ENCODE assay signal across 2 cellular contexts in the genomic region with DNA sequence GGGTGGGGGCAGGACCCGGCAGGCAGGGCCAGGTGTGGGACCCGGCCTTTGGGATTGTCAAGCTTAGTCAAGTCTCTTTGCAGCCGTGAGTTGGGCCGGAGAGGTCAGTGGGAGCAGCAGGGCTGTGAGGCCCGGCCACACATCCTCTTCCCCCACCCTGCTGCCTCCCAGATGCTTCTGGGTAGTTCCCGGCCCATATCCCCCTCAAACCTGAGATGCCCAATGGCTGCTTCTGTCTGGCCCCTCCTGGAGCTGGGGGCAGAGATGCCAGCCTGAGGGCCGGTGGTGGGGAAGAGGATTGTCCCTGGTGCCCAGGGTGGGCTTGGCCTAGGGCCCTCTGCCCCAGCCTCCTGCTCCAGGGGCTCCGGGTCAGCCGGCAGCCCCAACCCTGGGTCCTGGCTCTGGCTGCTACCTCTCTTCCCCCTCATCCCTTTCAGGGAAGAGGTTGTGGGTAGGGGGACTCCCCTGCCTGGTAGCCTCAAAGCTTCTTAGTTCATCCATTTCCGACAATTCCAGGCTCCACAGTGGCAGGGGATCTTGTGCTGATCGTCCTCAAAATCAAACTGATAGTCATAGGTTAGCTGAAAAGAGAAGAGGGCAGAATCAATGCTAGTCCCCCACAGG.
TF ChIP-seq lines count a peak whose summit lies in the region.

No MANE protein-coding gene starts in this region.

TF ChIP-seq in IMR-90, 13 proteins besides CTCF, POLR2A, EP300 and RAD21:
- TF ChIP-seq NFE2L2 (IDR thresholded peaks at IDR 0.05; ENCODE audit: low read depth, low read length) (no peak), FOS (IDR thresholded peaks at IDR 0.05; ENCODE audit: low read depth, low read length) (no peak), MXI1 (IDR thresholded peaks at IDR 0.05; ENCODE audit: borderline replicate concordance, low read depth, low read length) (no peak), BHLHE40 (IDR thresholded peaks at IDR 0.05; ENCODE audit: low read depth, low read length) (no peak), RFX5 (IDR thresholded peaks at IDR 0.05; ENCODE audit: low read depth, low read length) (no peak), MAZ (IDR thresholded peaks at IDR 0.05; ENCODE audit: borderline replicate concordance, low read depth, low read length) (no peak)
- TF ChIP-seq, protein P1, sequence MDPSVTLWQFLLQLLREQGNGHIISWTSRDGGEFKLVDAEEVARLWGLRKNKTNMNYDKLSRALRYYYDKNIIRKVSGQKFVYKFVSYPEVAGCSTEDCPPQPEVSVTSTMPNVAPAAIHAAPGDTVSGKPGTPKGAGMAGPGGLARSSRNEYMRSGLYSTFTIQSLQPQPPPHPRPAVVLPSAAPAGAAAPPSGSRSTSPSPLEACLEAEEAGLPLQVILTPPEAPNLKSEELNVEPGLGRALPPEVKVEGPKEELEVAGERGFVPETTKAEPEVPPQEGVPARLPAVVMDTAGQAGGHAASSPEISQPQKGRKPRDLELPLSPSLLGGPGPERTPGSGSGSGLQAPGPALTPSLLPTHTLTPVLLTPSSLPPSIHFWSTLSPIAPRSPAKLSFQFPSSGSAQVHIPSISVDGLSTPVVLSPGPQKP (IDR thresholded peaks at IDR 0.05; ENCODE audit: borderline replicate concordance, low read depth, low read length) = no peak

TF ChIP-seq in H1, 55 proteins besides CTCF, POLR2A, EP300 and RAD21:
- no peak for TF ChIP-seq SIX5 (IDR thresholded peaks at IDR 0.05; ENCODE audit: low read depth, low read length)
- no peak for TF ChIP-seq ZNF274 (IDR thresholded peaks at IDR 0.05; ENCODE audit: borderline replicate concordance, extremely low read depth, low read length)
